Comparison of ENCODE assay signal across 1 cellular context in the genomic region with DNA sequence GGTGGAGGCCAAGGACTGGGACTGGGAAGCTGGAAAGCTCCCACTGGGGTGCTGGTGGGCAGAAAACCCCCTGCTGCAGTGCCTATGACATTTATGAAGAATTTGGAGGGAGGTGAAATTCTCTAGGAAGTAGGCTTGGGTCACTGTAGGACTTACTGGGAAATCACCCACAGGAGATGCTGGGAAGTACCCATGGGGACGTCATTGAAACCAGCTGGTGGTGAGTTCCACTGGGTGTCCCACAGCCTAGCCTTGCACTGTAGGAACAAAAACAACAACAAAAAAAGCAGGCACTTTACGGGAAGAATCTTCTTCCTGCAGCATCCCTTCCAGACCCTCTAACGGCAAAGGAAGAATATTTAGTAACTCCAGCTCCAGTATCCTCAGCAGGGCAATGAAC.
TF ChIP-seq lines count a peak whose summit lies in the region.

No MANE protein-coding gene starts in this region.

TF ChIP-seq in GM12878, 131 proteins besides CTCF, POLR2A, EP300 and RAD21:
- TF ChIP-seq TBL1XR1 (IDR thresholded peaks at IDR 0.05; ENCODE audit: low read depth, low read length) (no peak), HCFC1 (IDR thresholded peaks at IDR 0.05; ENCODE audit: low read length) (no peak), EGR1 (IDR thresholded peaks at IDR 0.05; ENCODE audit: borderline replicate concordance in 1 of 2, low read depth in 2 of 2, low read length in 2 of 2) (no peak), POLR2AphosphoS2 (IDR thresholded peaks at IDR 0.05; ENCODE audit: low read depth, low read length) (no peak), CBX3 (IDR thresholded peaks at IDR 0.05; ENCODE audit: borderline replicate concordance, low read depth) (no peak)
- TF ChIP-seq, protein P1, sequence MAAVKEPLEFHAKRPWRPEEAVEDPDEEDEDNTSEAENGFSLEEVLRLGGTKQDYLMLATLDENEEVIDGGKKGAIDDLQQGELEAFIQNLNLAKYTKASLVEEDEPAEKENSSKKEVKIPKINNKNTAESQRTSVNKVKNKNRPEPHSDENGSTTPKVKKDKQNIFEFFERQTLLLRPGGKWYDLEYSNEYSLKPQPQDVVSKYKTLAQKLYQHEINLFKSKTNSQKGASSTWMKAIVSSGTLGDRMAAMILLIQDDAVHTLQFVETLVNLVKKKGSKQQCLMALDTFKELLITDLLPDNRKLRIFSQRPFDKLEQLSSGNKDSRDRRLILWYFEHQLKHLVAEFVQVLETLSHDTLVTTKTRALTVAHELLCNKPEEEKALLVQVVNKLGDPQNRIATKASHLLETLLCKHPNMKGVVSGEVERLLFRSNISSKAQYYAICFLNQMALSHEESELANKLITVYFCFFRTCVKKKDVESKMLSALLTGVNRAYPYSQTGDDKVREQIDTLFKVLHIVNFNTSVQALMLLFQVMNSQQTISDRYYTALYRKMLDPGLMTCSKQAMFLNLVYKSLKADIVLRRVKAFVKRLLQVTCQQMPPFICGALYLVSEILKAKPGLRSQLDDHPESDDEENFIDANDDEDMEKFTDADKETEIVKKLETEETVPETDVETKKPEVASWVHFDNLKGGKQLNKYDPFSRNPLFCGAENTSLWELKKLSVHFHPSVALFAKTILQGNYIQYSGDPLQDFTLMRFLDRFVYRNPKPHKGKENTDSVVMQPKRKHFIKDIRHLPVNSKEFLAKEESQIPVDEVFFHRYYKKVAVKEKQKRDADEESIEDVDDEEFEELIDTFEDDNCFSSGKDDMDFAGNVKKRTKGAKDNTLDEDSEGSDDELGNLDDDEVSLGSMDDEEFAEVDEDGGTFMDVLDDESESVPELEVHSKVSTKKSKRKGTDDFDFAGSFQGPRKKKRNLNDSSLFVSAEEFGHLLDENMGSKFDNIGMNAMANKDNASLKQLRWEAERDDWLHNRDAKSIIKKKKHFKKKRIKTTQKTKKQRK (IDR thresholded peaks at IDR 0.05; ENCODE audit: low read depth, low read length): no peak
- TF ChIP-seq, protein P2, sequence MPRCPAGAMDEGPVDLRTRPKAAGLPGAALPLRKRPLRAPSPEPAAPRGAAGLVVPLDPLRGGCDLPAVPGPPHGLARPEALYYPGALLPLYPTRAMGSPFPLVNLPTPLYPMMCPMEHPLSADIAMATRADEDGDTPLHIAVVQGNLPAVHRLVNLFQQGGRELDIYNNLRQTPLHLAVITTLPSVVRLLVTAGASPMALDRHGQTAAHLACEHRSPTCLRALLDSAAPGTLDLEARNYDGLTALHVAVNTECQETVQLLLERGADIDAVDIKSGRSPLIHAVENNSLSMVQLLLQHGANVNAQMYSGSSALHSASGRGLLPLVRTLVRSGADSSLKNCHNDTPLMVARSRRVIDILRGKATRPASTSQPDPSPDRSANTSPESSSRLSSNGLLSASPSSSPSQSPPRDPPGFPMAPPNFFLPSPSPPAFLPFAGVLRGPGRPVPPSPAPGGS (IDR thresholded peaks at IDR 0.05; ENCODE audit: borderline replicate concordance, insufficient read depth, low read depth, low read length, poor library complexity, severe bottlenecking): no peak
